Comparison of ENCODE assay signal across 8 cellular contexts in genomic region chr3:195147649-195148121, GRCh38.
DNase-seq lines count a peak whose midpoint lies in the region; ATAC-seq lines count a peak whose summit lies in the region.

No MANE protein-coding gene starts in this region.

- ATAC-seq in HG02884 (IDR thresholded peaks at IDR 0.05; ENCODE audit: unreplicated experiment) (peak; percentile 73), left colon (peak; percentile 62)

- peak; percentile 55 for DNase-seq in activated CD4-positive, alpha-beta T cell treated with anti-CD3 and anti-CD28 coated beads for 48 hours
- DNase-seq in activated CD4-positive, alpha-beta T cell treated with anti-CD3 and anti-CD28 coated beads for 1 hour, result no peak
- peak; percentile 50 for DNase-seq in activated CD4-positive, CD25-positive, alpha-beta regulatory T cell treated with anti-CD3 and anti-CD28 coated beads, Interleukin-2, amount 50 U/mL, for 72 hours
- DNase-seq in left colon (peak; percentile 65 to 67), iPS-NIHi11 (ENCODE audit: low spot score) (no peak), NCI-H1694 (lab: John Stamatoyannopoulos, UW) (no peak), SIG-M5 (lab: John Stamatoyannopoulos, UW) (no peak)

- intact Hi-C loops in left colon (cut with DNase I, micrococcal nuclease), result no loop called here

Comparison
In these comparisons a context has a peak if more than half of its experiments do, and no peak if none do; other contexts are left out.
1. DNase-seq: peak in activated CD4-positive, alpha-beta T cell treated with anti-CD3 and anti-CD28 coated beads for 48 hours (single experiment), activated CD4-positive, CD25-positive, alpha-beta regulatory T cell treated with anti-CD3 and anti-CD28 coated beads, Interleukin-2, amount 50 U/mL, for 72 hours (single experiment) and left colon (2 of 2); none in activated CD4-positive, alpha-beta T cell treated with anti-CD3 and anti-CD28 coated beads for 1 hour (single experiment), iPS-NIHi11 (single experiment), NCI-H1694 (single experiment) and SIG-M5 (single experiment).